ENCODE assay signal across 12 cellular contexts in genomic region chr11:114110948-114111347, GRCh38. TPM values are rescaled to one million over a fixed set of nuclear protein-coding genes. Genes with fewer than 3 reads are reported as not detected.
DNase-seq lines count a peak whose midpoint lies in the region; ATAC-seq and TF ChIP-seq lines count a peak whose summit lies in the region.
"Had no signal": no experiment of that assay in that cellular context is flagged by ENCODE, and none has a peak within 500 bp of the region (broad histone marks: within the 10 kb centered on the region; RNA-seq: fewer than 3 reads in every experiment).

No MANE protein-coding gene starts in this region.

- peaks cover 30% of the 10 kb centered on the region for H3K27me3 Mint-ChIP-seq in stimulated activated naive CD8-positive, alpha-beta T cell treated with anti-CD3 and anti-CD28 coated beads, Interleukin-15, amount 100 ng/mL, for 72 hours

- H4K20me1 ChIP-seq in Loucy (ENCODE audit: insufficient read depth, low read length, poor library complexity, severe bottlenecking) = no peaks in the 10 kb centered on the region

- H3K9me3 ChIP-seq in Loucy (ENCODE audit: insufficient read depth, low read depth, low read length) = no peaks in the 10 kb centered on the region
- no peaks in the 10 kb centered on the region for H3K9me3 ChIP-seq in lung (ENCODE audit: control insufficient read depth in 2 of 2, insufficient read depth in 1 of 2, low read length in 1 of 2)
- H3K9me3 ChIP-seq: SJSA1 had no signal

- H3K4me1 Mint-ChIP-seq in stimulated activated naive CD8-positive, alpha-beta T cell treated with anti-CD3 and anti-CD28 coated beads, Interleukin-15, amount 100 ng/mL, for 72 hours = peaks cover 34% of the 10 kb centered on the region

- H3K27ac Mint-ChIP-seq in stimulated activated naive CD8-positive, alpha-beta T cell treated with anti-CD3 and anti-CD28 coated beads, Interleukin-15, amount 100 ng/mL, for 72 hours = no peak overlapping the region
- H3K27ac Mint-ChIP-seq: activated naive CD4-positive, alpha-beta T cell treated with anti-CD3 and anti-CD28 coated beads, Interleukin-2, amount 50 U/mL, for 72 hours had no signal

- H3K9me3 Mint-ChIP-seq in stimulated activated naive CD8-positive, alpha-beta T cell treated with anti-CD3 and anti-CD28 coated beads, Interleukin-15, amount 100 ng/mL, for 72 hours = no peaks in the 10 kb centered on the region
- H3K9me3 Mint-ChIP-seq: activated CD4-positive, alpha-beta T cell treated with anti-CD3 and anti-CD28 coated beads, Interleukin-2, amount 10 ng/mL, durations not matched to agents 7 days and 5 days; activated naive CD4-positive, alpha-beta T cell treated with anti-CD3 and anti-CD28 coated beads, Interleukin-2, amount 50 U/mL, for 72 hours had no signal

- no peaks in the 10 kb centered on the region for H3K9me2 ChIP-seq in Loucy (replicated peaks; ENCODE audit: low read depth, low read length)

- H3K4me2 ChIP-seq in Loucy (ENCODE audit: low read depth, low read length, poor library complexity, severe bottlenecking) = peak overlapping the region; percentile 17

- peak; percentile 25 for ATAC-seq in lung (ENCODE audit: insufficient read depth, low FRiP score)
- no peak for ATAC-seq in stimulated activated naive CD8-positive, alpha-beta T cell treated with anti-CD3 and anti-CD28 coated beads, Interleukin-15, amount 100 ng/mL, for 72 hours
- no peak for ATAC-seq in GM18505 (IDR thresholded peaks at IDR 0.05; ENCODE audit: unreplicated experiment)
- ATAC-seq: activated naive CD4-positive, alpha-beta T cell treated with anti-CD3 and anti-CD28 coated beads, Interleukin-2, amount 50 U/mL, for 72 hours had no signal

- H3K79me2 ChIP-seq in Loucy (ENCODE audit: insufficient read depth, low read length) = no peaks in the 10 kb centered on the region

- DNase-seq in dorsolateral prefrontal cortex (peak in 1 of 10 donors; percentile 8), lung (ENCODE audit: low spot score) (no peak), NCI-H187 (lab: John Stamatoyannopoulos, UW) (no peak), HuH-7.5 (ENCODE audit: low spot score) (no peak), midbrain (lab: John Stamatoyannopoulos, UW) (no peak)
- DNase-seq in stimulated activated naive CD8-positive, alpha-beta T cell treated with anti-CD3 and anti-CD28 coated beads, Interleukin-15, amount 100 ng/mL, for 72 hours = no peak
- DNase-seq: activated CD4-positive, alpha-beta T cell treated with anti-CD3 and anti-CD28 coated beads, Interleukin-2, amount 10 ng/mL, durations not matched to agents 7 days and 5 days; NCI-H510A treated with DMSO at 0.1 percent for 48 hours had no signal

- H2AFZ ChIP-seq in Loucy (ENCODE audit: low read length) = no peak overlapping the region

- no peak overlapping the region for H3K9ac ChIP-seq in Loucy (ENCODE audit: low read depth, low read length, poor library complexity, severe bottlenecking)

- TF ChIP-seq POLR2A in GM18505 (IDR thresholded peaks at IDR 0.05; ENCODE audit: borderline replicate concordance, extremely low read depth, insufficient read depth, insufficient read length) = no peak

- TF ChIP-seq CTCF in Loucy (conservative IDR thresholded peaks at IDR 0.05; ENCODE audit: low read length) (no peak), dorsolateral prefrontal cortex (IDR thresholded peaks at IDR 0.05 in 54 of 56, conservative IDR thresholded peaks at IDR 0.05 in 2 of 56; ENCODE audit: low read depth in 1 of 56, partially characterized antibody in 56 of 56) (no peak), lung (IDR thresholded peaks at IDR 0.05; ENCODE audit: control extremely low read depth, extremely low read depth) (no peak)

- 17 to 18% methylated on average over 7 of the region's 7 CpGs for WGBS in lung, 2 donors

- H3K27ac ChIP-seq in dorsolateral prefrontal cortex = peak overlapping the region in 57 of 59 donors; percentile 6 to 87 (median 76)
- H3K27ac ChIP-seq in lung (ENCODE audit: low read depth in 1 of 2, low read length in 1 of 2) = peak overlapping the region in 1 of 2 donors; percentile 68
- H3K27ac ChIP-seq: SJSA1 had no signal

- no peak overlapping the region for H3K4me3 ChIP-seq in Loucy (ENCODE audit: low read length, poor library complexity, severe bottlenecking)
- H3K4me3 ChIP-seq in dorsolateral prefrontal cortex = peak overlapping the region in 51 of 59 donors; percentile 0 to 60 (median 29)
- no peak overlapping the region for H3K4me3 ChIP-seq in lung
- H3K4me3 ChIP-seq: SJSA1 had no signal

- intact Hi-C loops in dorsolateral prefrontal cortex (cut with DNase I) = no loop called here

- H3K4me1 ChIP-seq in Loucy (ENCODE audit: insufficient read depth, low read length, poor library complexity, severe bottlenecking) = peaks cover 46% of the 10 kb centered on the region
- peaks cover 35 to 56% of the 10 kb centered on the region in 2 donors for H3K4me1 ChIP-seq in lung (ENCODE audit: control insufficient read depth in 2 of 2, insufficient read depth in 2 of 2, low read length in 2 of 2)
- H3K4me1 ChIP-seq: SJSA1 had no signal

- peak overlapping the region; percentile 29 to 74 for H3K4me3 Mint-ChIP-seq in stimulated activated naive CD8-positive, alpha-beta T cell treated with anti-CD3 and anti-CD28 coated beads, Interleukin-15, amount 100 ng/mL, for 72 hours
- H3K4me3 Mint-ChIP-seq: activated CD4-positive, alpha-beta T cell treated with anti-CD3 and anti-CD28 coated beads, Interleukin-2, amount 10 ng/mL, durations not matched to agents 7 days and 5 days had no signal

- H3K27me3 ChIP-seq in Loucy (ENCODE audit: insufficient read depth, low read length, poor library complexity, severe bottlenecking) = no peaks in the 10 kb centered on the region
- H3K27me3 ChIP-seq in dorsolateral prefrontal cortex = no peaks in the 10 kb centered on the region
- no peaks in the 10 kb centered on the region for H3K27me3 ChIP-seq in lung (ENCODE audit: control insufficient read depth, insufficient read depth)

- no peaks in the 10 kb centered on the region for H3F3A ChIP-seq in Loucy (ENCODE audit: low read depth)

- H3K36me3 ChIP-seq in Loucy (ENCODE audit: insufficient read depth, low read length) (no peaks in the 10 kb centered on the region), lung (ENCODE audit: control insufficient read depth in 2 of 2, insufficient read depth in 2 of 2, low read length in 2 of 2) (peaks cover 10 to 15% of the 10 kb centered on the region in 2 donors)
- H3K36me3 ChIP-seq: SJSA1 had no signal

RNA-seq across cellular contexts. Expression of gene ZBTB16, which starts 51.4 kb away (rescaled TPM):
- total RNA-seq in dorsolateral prefrontal cortex = 100 to 1,000 TPM in 118 of 120 experiments, 10 to 100 TPM in 2; 78.3 to 259 (median 179) TPM
- 100 to 1,000 TPM; 165 to 224 TPM for total RNA-seq in lung
- polyA plus RNA-seq in lung = 10 to 100 TPM; 21.4 to 39.8 TPM
- total RNA-seq: SJSA1 had no signal

Comparison
In these comparisons a context has a peak if more than half of its experiments do, and no peak if none do; other contexts are left out.
1. H3K4me3 ChIP-seq: peak in dorsolateral prefrontal cortex (51 of 59); none in Loucy (single experiment) and lung (single experiment).